ENCODE assay signal across 8 cellular contexts in genomic region chr2:10448646-10449480, GRCh38. TPM values are rescaled to one million over a fixed set of nuclear protein-coding genes. Genes with fewer than 3 reads are reported as not detected.
A peak's percentile ranks its signal among the peaks of the same experiment; 100 is the strongest.
DNase-seq lines count a peak whose midpoint lies in the region; ATAC-seq and TF ChIP-seq lines count a peak whose summit lies in the region.

No MANE protein-coding gene starts in this region.

- peak overlapping the region; percentile 81 for H2BK5ac ChIP-seq in IMR-90 (ENCODE audit: low read depth, low read length, poor library complexity, severe bottlenecking)

- H4K8ac ChIP-seq in IMR-90 (ENCODE audit: low read depth in 2 of 2, low read length in 2 of 2) = peak overlapping the region; percentile 95 to 97

- peak overlapping the region; percentile 81 for H3K14ac ChIP-seq in IMR-90 (replicated peaks; ENCODE audit: low read depth, low read length)

- POLR2A ChIA-PET in IMR-90 (lab: Charles Lee; ENCODE audit: unreplicated experiment) = no interaction called here

- H3K4me1 ChIP-seq in IMR-90 (ENCODE audit: control insufficient read depth, insufficient read depth, low read length) (peaks cover 10% of the 10 kb centered on the region), Peyer's patch (peaks cover 0 to 35% (median 22%) of the 10 kb centered on the region in 4 donors), transverse colon (peaks cover 14 to 60% (median 38%) of the 10 kb centered on the region in 4 donors)

- H4K91ac ChIP-seq in IMR-90 (ENCODE audit: insufficient read depth, low read depth, low read length) = peak overlapping the region; percentile 90

- H2BK20ac ChIP-seq in IMR-90 (ENCODE audit: low read depth, low read length) = no peak overlapping the region

- peak overlapping the region; percentile 93 for H3K23ac ChIP-seq in IMR-90 (ENCODE audit: low read depth, low read length)

- peaks cover 15% of the 10 kb centered on the region for H3K4me1 Mint-ChIP-seq in activated T-helper 17 cell treated with anti-CD3 and anti-CD28 coated beads, Interleukin-2, amount 50 U/mL, for 72 hours

- H3K9ac ChIP-seq in IMR-90 (ENCODE audit: low read depth, low read length) = peak overlapping the region; percentile 82

- BruUV-seq in IMR-90 (replicated peaks; lab: Mats Ljungman, UMichigan) = no TSS peak

- 0% methylated on average over 11 of the region's 61 CpGs; no CpG with 5 or more reads in 1 of the 2 experiments for WGBS in IMR-90 (ENCODE audit: extremely low coverage in 2 of 2, insufficient read length in 1 of 2), 2 experiments
- 0 to 5% methylated on average over 7 to 47 of the region's 61 CpGs for WGBS in transverse colon (ENCODE audit: low coverage in 1 of 2), 2 donors

- H3K27me3 Mint-ChIP-seq in activated T-helper 17 cell treated with anti-CD3 and anti-CD28 coated beads, Interleukin-2, amount 50 U/mL, for 72 hours = no peaks in the 10 kb centered on the region

- H3K4ac ChIP-seq in IMR-90 (ENCODE audit: low read depth, low read length) = peak overlapping the region; percentile 81

- in situ Hi-C loops in IMR-90 (cut with MboI; ENCODE audit: low sequenced_read_pairs) (no loop called here), transverse colon (cut with MboI; ENCODE audit: low pct_ligation_motif_present in 1 of 4, low pct_unique_long_range_greater_than_20kb in 1 of 4, low sequenced_read_pairs in 3 of 4) (loop anchor here in 1 of 4 donors (25.0 kb wide), 1 partner anchor 612 kb away; the partner anchor contains the start of gene TAF1B)

- H4K5ac ChIP-seq in IMR-90 (ENCODE audit: low read depth, low read length) = peak overlapping the region; percentile 84

- peak overlapping the region; percentile 81 for H3K4me3 Mint-ChIP-seq in activated T-helper 17 cell treated with anti-CD3 and anti-CD28 coated beads, Interleukin-2, amount 50 U/mL, for 72 hours

- CTCF ChIA-PET in IMR-90 (lab: Yijun Ruan, JAX) = interaction anchor here (0.7 to 1.2 kb wide), 3 partner anchors 14 to 219 kb away, joined by 3 to 4 read pairs (median 3); no protein-coding TSS in a partner anchor

- dilution Hi-C loops in IMR-90 (cut with HindIII; ENCODE audit: low sequenced_read_pairs, unreplicated experiment) = no loop called here

- TF ChIP-seq EP300 in transverse colon (IDR thresholded peaks at IDR 0.05; ENCODE audit: low read depth) = no peak

- peak overlapping the region; percentile 95 for H3K4me2 ChIP-seq in IMR-90 (ENCODE audit: low read depth, low read length)

- H2AK9ac ChIP-seq in IMR-90 (replicated peaks; ENCODE audit: low read depth, low read length, poor library complexity) = peak overlapping the region; percentile 96

- peak overlapping the region; percentile 92 for H3K4me3 ChIP-seq in IMR-90 (ENCODE audit: insufficient read depth, low read depth, low read length)
- peak overlapping the region; percentile 48 to 85 (median 72) for H3K4me3 ChIP-seq in Peyer's patch
- peak overlapping the region; percentile 39 to 73 (median 62) for H3K4me3 ChIP-seq in transverse colon

- H2BK120ac ChIP-seq in IMR-90 (ENCODE audit: low read depth, low read length) = peak overlapping the region; percentile 69

- H2BK15ac ChIP-seq in IMR-90 (ENCODE audit: low read depth, low read length) = peak overlapping the region; percentile 51; the same call in 1 of the 3 replicates

- H3K9me3 ChIP-seq in IMR-90 (ENCODE audit: control insufficient read depth, insufficient read depth, low read length) (no peaks in the 10 kb centered on the region), Peyer's patch (no peaks in the 10 kb centered on the region), transverse colon (no peaks in the 10 kb centered on the region)

- H2AFZ ChIP-seq in IMR-90 (replicated peaks; ENCODE audit: low read length, poor library complexity) = peak overlapping the region; percentile 98

- H3K27me3 ChIP-seq in IMR-90 (ENCODE audit: control insufficient read depth, insufficient read depth, low read length) (no peaks in the 10 kb centered on the region), Peyer's patch (no peaks in the 10 kb centered on the region), transverse colon (no peaks in the 10 kb centered on the region)

- H3K79me1 ChIP-seq in IMR-90 (ENCODE audit: low read depth in 1 of 2, low read length in 2 of 2) = peaks cover 10 to 41% of the 10 kb centered on the region in 2 experiments; a peak in 3 of 4 replicates

- TF ChIP-seq POLR2A in IMR-90 (IDR thresholded peaks at IDR 0.05; ENCODE audit: low read depth, low read length) (no peak; the same call in 1 of the 2 replicates), Peyer's patch (IDR thresholded peaks at IDR 0.05) (peak; percentile 68 to 84), transverse colon (IDR thresholded peaks at IDR 0.05) (peak; percentile 89)

- no peaks in the 10 kb centered on the region for H3K9me3 Mint-ChIP-seq in activated T-helper 17 cell treated with anti-CD3 and anti-CD28 coated beads, Interleukin-2, amount 50 U/mL, for 72 hours

- DNase-seq in DMS53 (lab: John Stamatoyannopoulos, UW) = peak; percentile 97
- DNase-seq in IMR-90 = peak; percentile 87
- peak; percentile 91 to 97 (median 96) for DNase-seq in Peyer's patch
- peak; percentile 30 for DNase-seq in globus pallidus (ENCODE audit: low spot score)
- DNase-seq in posterior cingulate gyrus = peak in 9 of 10 donors; percentile 81 to 98 (median 83)
- DNase-seq in transverse colon = peak; percentile 95

- peaks cover 27% of the 10 kb centered on the region for H3K36me3 Mint-ChIP-seq in activated T-helper 17 cell treated with anti-CD3 and anti-CD28 coated beads, Interleukin-2, amount 50 U/mL, for 72 hours (ENCODE audit: low read depth)

- peaks cover 19% of the 10 kb centered on the region for H4K20me1 ChIP-seq in IMR-90 (ENCODE audit: insufficient read depth, low read length)

- TF ChIP-seq CTCF in IMR-90 (conservative IDR thresholded peaks at IDR 0.05; ENCODE audit: low read depth, low read length) (peak; percentile 25), Peyer's patch (IDR thresholded peaks at IDR 0.05) (peak in 4 of 6 experiments; percentile 4 to 42 (median 32)), transverse colon (IDR thresholded peaks at IDR 0.05) (peak in 1 of 5 experiments; percentile 13)

- peaks cover 10% of the 10 kb centered on the region for H3K9me1 ChIP-seq in IMR-90 (ENCODE audit: insufficient read depth, low read length)

- peak; percentile 58 for ATAC-seq in GM21619 (IDR thresholded peaks at IDR 0.05; ENCODE audit: unreplicated experiment)
- ATAC-seq in IMR-90 (ENCODE audit: low read depth) = peak; percentile 0; the same call in 1 of the 2 replicates
- peak; percentile 66 for ATAC-seq in activated T-helper 17 cell treated with anti-CD3 and anti-CD28 coated beads, Interleukin-2, amount 50 U/mL, for 72 hours (replicated peaks)

- peak overlapping the region; percentile 88 for H3K27ac ChIP-seq in IMR-90 (ENCODE audit: insufficient read depth, low read length)
- H3K27ac ChIP-seq in Peyer's patch = peak overlapping the region; percentile 89 to 98 (median 93)
- H3K27ac ChIP-seq in transverse colon = peak overlapping the region; percentile 94 to 98 (median 96)

- peak overlapping the region; percentile 70; the same call in 1 of the 2 replicates for H3K18ac ChIP-seq in IMR-90 (ENCODE audit: low read depth, low read length)

- TF ChIP-seq RAD21 in IMR-90 (IDR thresholded peaks at IDR 0.05; ENCODE audit: low read length) = peak; percentile 31

- H3K27ac Mint-ChIP-seq in activated T-helper 17 cell treated with anti-CD3 and anti-CD28 coated beads, Interleukin-2, amount 50 U/mL, for 72 hours = peak overlapping the region; percentile 78

- peak overlapping the region; percentile 79 for H2AK5ac ChIP-seq in IMR-90 (ENCODE audit: low read depth, low read length)

- intact Hi-C loops in IMR-90 (cut with micrococcal nuclease) (no loop called here), posterior cingulate gyrus (cut with DNase I) (loop anchor here (5.0 kb wide), 1 partner anchor 218 kb away; no protein-coding TSS in a partner anchor), transverse colon (cut with DNase I; ENCODE audit: low total_unique reads) (no loop called here)

- H3K36me3 ChIP-seq in IMR-90 (ENCODE audit: control insufficient read depth, insufficient read depth, low read length) (peaks cover 8% of the 10 kb centered on the region), Peyer's patch (peaks cover 0 to 10% (median 0%) of the 10 kb centered on the region in 3 donors), transverse colon (peaks cover 0 to 8% (median under 1%) of the 10 kb centered on the region in 4 donors)

- peak overlapping the region; percentile 83 for H3K56ac ChIP-seq in IMR-90 (ENCODE audit: extremely low read depth, insufficient read depth, low read length)

TF ChIP-seq in IMR-90, 13 proteins besides CTCF, POLR2A, EP300 and RAD21:
- TF ChIP-seq MXI1 (IDR thresholded peaks at IDR 0.05; ENCODE audit: borderline replicate concordance, low read depth, low read length) (peak; percentile 90; the same call in 1 of the 2 replicates), CHD1 (IDR thresholded peaks at IDR 0.05; ENCODE audit: low read depth, low read length) (no peak), USF2 (IDR thresholded peaks at IDR 0.05; ENCODE audit: low read depth, low read length) (peak; percentile 84)

RNA-seq across cellular contexts. Expression of gene ODC1, which starts 0.7 kb away (rescaled TPM):
- total RNA-seq in IMR-90 (2012; rRNA removed) (204 and 251 TPM in 2 replicates), Peyer's patch (10 to 100 TPM; 31.5 to 91.6 (median 55.6) TPM), transverse colon (10 to 100 TPM; 36.2 to 75.2 (median 43.2) TPM)
- 103 and 117 TPM in 2 replicates for polyA plus RNA-seq in IMR-90 (2012; rRNA removed)
- 55.7 and 87.1 TPM in 2 replicates for polyA plus RNA-seq in IMR-90 (2012; cell fraction: cytosol; rRNA removed)
- polyA plus RNA-seq in IMR-90 (2012; cell fraction: nucleus; rRNA removed; ENCODE audit: low replicate concordance) = 43.7 and 137 TPM in 2 replicates
- 100 to 1,000 TPM in 1 of 2 donors, 10 to 100 TPM in 1; 60.3 to 180 TPM for total RNA-seq in activated T-helper 17 cell treated with anti-CD3 and anti-CD28 coated beads, Interleukin-2, amount 50 U/mL, for 72 hours

Comparison
In these comparisons a context has a peak if more than half of its experiments do, and no peak if none do; other contexts are left out.
1. Peak in every context shown above with its lines: DNase-seq, ATAC-seq, H3K4me3 ChIP-seq and H3K27ac ChIP-seq.
2. DNase-seq: peak in every context shown above with its lines; median percentile 97 in DMS53; 96 in Peyer's patch; 95 in transverse colon; 87 in IMR-90; 83 in posterior cingulate gyrus; 30 in globus pallidus.
3. ATAC-seq: peak in every context shown above with its lines; median percentile 66 in activated T-helper 17 cell treated with anti-CD3 and anti-CD28 coated beads, Interleukin-2, amount 50 U/mL, for 72 hours; 58 in GM21619; 0 in IMR-90.